ENCODE assay signal across 1 cellular context in the genomic region with DNA sequence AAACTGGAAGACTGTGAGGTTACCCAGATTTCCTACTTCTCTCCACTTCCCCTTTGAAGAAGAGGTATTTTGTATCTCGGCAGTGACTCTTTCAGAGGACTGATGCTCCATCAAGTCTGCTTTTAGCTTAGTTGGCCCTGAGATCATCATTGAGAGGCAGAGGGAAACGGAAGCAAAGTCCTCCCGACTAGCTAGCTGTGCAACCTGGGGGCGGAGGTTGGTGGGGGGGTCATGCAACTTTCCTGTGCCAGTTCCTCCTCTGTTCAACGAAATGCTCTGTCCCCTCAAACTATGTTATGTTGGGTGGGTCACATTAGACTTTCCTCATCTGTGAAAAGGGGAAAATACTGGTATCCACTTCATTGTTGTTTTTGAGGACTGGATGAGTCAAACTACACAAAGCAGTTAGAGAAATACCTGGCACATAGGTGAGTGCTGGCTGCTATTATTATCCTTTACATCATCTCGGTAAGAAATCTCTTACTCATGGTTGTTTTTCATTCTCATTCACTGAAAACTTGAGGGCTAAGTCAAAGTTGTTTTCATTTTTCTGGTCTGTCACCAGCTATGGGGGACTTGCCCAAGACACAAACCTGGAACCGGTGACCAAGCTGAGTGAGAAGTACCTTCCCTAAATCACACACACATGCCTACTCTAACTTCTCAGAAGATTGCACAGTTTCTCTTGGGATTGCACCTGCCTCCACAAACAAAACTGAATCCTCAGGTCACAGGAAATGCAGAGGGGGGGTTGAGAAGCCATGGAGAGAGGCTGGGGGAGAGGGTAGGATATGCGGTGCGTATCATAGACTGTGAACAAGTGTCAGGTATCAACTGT.
TF ChIP-seq lines count a peak whose summit lies in the region.

No MANE protein-coding gene starts in this region.

TF ChIP-seq in GM12878, 131 proteins besides CTCF, POLR2A, EP300 and RAD21 (continued from another document and continues in another):
- TF ChIP-seq, protein P1, sequence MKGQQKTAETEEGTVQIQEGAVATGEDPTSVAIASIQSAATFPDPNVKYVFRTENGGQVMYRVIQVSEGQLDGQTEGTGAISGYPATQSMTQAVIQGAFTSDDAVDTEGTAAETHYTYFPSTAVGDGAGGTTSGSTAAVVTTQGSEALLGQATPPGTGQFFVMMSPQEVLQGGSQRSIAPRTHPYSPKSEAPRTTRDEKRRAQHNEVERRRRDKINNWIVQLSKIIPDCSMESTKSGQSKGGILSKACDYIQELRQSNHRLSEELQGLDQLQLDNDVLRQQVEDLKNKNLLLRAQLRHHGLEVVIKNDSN (IDR thresholded peaks at IDR 0.05; ENCODE audit: borderline replicate concordance, extremely low read length, insufficient read depth, low read depth, low read length): no peak
- TF ChIP-seq, protein P2, sequence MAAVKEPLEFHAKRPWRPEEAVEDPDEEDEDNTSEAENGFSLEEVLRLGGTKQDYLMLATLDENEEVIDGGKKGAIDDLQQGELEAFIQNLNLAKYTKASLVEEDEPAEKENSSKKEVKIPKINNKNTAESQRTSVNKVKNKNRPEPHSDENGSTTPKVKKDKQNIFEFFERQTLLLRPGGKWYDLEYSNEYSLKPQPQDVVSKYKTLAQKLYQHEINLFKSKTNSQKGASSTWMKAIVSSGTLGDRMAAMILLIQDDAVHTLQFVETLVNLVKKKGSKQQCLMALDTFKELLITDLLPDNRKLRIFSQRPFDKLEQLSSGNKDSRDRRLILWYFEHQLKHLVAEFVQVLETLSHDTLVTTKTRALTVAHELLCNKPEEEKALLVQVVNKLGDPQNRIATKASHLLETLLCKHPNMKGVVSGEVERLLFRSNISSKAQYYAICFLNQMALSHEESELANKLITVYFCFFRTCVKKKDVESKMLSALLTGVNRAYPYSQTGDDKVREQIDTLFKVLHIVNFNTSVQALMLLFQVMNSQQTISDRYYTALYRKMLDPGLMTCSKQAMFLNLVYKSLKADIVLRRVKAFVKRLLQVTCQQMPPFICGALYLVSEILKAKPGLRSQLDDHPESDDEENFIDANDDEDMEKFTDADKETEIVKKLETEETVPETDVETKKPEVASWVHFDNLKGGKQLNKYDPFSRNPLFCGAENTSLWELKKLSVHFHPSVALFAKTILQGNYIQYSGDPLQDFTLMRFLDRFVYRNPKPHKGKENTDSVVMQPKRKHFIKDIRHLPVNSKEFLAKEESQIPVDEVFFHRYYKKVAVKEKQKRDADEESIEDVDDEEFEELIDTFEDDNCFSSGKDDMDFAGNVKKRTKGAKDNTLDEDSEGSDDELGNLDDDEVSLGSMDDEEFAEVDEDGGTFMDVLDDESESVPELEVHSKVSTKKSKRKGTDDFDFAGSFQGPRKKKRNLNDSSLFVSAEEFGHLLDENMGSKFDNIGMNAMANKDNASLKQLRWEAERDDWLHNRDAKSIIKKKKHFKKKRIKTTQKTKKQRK (IDR thresholded peaks at IDR 0.05; ENCODE audit: low read depth, low read length): no peak
- TF ChIP-seq SREBF1 (IDR thresholded peaks at IDR 0.05; ENCODE audit: low read length) (no peak), SIX5 (IDR thresholded peaks at IDR 0.05; ENCODE audit: low read depth, low read length, severe bottlenecking) (no peak), CUX1 (IDR thresholded peaks at IDR 0.05; ENCODE audit: insufficient replicate concordance, low read depth, low read length) (no peak), KLF5 (IDR thresholded peaks at IDR 0.05; ENCODE audit: partially characterized antibody) (no peak), TBL1XR1 (IDR thresholded peaks at IDR 0.05; ENCODE audit: low read depth, low read length) (no peak), PBX3 (IDR thresholded peaks at IDR 0.05; ENCODE audit: insufficient replicate concordance, low read depth, low read length) (no peak), YY1 (IDR thresholded peaks at IDR 0.05; ENCODE audit: low read depth, low read length) (no peak), MYB (IDR thresholded peaks at IDR 0.05; ENCODE audit: borderline replicate concordance, low read depth, low read length) (no peak), CBX3 (IDR thresholded peaks at IDR 0.05; ENCODE audit: borderline replicate concordance, low read depth) (no peak), SRF (IDR thresholded peaks at IDR 0.05; ENCODE audit: low read depth in 2 of 2, low read length in 2 of 2) (no peak), LARP7 (IDR thresholded peaks at IDR 0.05) (no peak), NR2C1 (IDR thresholded peaks at IDR 0.05) (no peak), ZNF217 (IDR thresholded peaks at IDR 0.05) (no peak), ETV6 (conservative IDR thresholded peaks at IDR 0.05 in 1 of 2, IDR thresholded peaks at IDR 0.05 in 1 of 2; ENCODE audit: borderline replicate concordance in 1 of 2, low read depth in 1 of 2) (0 out of 4 replicates have a peak, but pooled peaks of 1 of the 2 experiments have one; percentile 19), MYC (IDR thresholded peaks at IDR 0.05; ENCODE audit: insufficient read depth, insufficient read length, insufficient replicate concordance, low read length, severe bottlenecking) (no peak), CREM (IDR thresholded peaks at IDR 0.05; ENCODE audit: low read depth) (peak; percentile 46; the same call in 1 of the 2 replicates), EGR1 (IDR thresholded peaks at IDR 0.05; ENCODE audit: borderline replicate concordance in 1 of 2, low read depth in 2 of 2, low read length in 2 of 2) (peak in 1 of 2 experiments; percentile 77; a peak in 2 of 3 replicates), EED (IDR thresholded peaks at IDR 0.05; ENCODE audit: low read depth) (peak; percentile 84), RELA (IDR thresholded peaks at IDR 0.05; ENCODE audit: borderline replicate concordance, partially characterized antibody) (no peak), NKRF (conservative IDR thresholded peaks at IDR 0.05) (no peak), FOXK2 (IDR thresholded peaks at IDR 0.05) (no peak), HDAC6 (IDR thresholded peaks at IDR 0.05; ENCODE audit: unreplicated experiment) (no peak), SMC3 (IDR thresholded peaks at IDR 0.05; ENCODE audit: borderline replicate concordance, low read length) (no peak), TAF1 (IDR thresholded peaks at IDR 0.05; ENCODE audit: borderline replicate concordance, low read depth, low read length) (no peak), BRCA1 (IDR thresholded peaks at IDR 0.05; ENCODE audit: low read depth, low read length) (no peak), SPI1 (IDR thresholded peaks at IDR 0.05; ENCODE audit: borderline replicate concordance, insufficient read depth, low read depth, low read length) (0 out of 2 replicates have a peak, but pooled peaks have one; percentile 14), CHD2 (IDR thresholded peaks at IDR 0.05; ENCODE audit: borderline replicate concordance, low read depth, low read length) (no peak), YBX1 (IDR thresholded peaks at IDR 0.05) (no peak), PAX5 (IDR thresholded peaks at IDR 0.05; ENCODE audit: borderline replicate concordance, low read depth, low read length) (0 out of 2 replicates have a peak, but pooled peaks have one; percentile 5), ASH2L (IDR thresholded peaks at IDR 0.05; ENCODE audit: borderline replicate concordance, low read depth) (no peak), ZZZ3 (IDR thresholded peaks at IDR 0.05; ENCODE audit: control insufficient read depth, insufficient read length, low read depth) (no peak), SUPT20H (IDR thresholded peaks at IDR 0.05; ENCODE audit: borderline replicate concordance, control insufficient read depth, low read depth, low read length) (no peak)
- TF ChIP-seq, protein P3, sequence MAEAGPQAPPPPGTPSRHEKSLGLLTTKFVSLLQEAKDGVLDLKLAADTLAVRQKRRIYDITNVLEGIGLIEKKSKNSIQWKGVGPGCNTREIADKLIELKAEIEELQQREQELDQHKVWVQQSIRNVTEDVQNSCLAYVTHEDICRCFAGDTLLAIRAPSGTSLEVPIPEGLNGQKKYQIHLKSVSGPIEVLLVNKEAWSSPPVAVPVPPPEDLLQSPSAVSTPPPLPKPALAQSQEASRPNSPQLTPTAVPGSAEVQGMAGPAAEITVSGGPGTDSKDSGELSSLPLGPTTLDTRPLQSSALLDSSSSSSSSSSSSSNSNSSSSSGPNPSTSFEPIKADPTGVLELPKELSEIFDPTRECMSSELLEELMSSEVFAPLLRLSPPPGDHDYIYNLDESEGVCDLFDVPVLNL (IDR thresholded peaks at IDR 0.05; ENCODE audit: low read depth, low read length): no peak
- TF ChIP-seq, protein P4, sequence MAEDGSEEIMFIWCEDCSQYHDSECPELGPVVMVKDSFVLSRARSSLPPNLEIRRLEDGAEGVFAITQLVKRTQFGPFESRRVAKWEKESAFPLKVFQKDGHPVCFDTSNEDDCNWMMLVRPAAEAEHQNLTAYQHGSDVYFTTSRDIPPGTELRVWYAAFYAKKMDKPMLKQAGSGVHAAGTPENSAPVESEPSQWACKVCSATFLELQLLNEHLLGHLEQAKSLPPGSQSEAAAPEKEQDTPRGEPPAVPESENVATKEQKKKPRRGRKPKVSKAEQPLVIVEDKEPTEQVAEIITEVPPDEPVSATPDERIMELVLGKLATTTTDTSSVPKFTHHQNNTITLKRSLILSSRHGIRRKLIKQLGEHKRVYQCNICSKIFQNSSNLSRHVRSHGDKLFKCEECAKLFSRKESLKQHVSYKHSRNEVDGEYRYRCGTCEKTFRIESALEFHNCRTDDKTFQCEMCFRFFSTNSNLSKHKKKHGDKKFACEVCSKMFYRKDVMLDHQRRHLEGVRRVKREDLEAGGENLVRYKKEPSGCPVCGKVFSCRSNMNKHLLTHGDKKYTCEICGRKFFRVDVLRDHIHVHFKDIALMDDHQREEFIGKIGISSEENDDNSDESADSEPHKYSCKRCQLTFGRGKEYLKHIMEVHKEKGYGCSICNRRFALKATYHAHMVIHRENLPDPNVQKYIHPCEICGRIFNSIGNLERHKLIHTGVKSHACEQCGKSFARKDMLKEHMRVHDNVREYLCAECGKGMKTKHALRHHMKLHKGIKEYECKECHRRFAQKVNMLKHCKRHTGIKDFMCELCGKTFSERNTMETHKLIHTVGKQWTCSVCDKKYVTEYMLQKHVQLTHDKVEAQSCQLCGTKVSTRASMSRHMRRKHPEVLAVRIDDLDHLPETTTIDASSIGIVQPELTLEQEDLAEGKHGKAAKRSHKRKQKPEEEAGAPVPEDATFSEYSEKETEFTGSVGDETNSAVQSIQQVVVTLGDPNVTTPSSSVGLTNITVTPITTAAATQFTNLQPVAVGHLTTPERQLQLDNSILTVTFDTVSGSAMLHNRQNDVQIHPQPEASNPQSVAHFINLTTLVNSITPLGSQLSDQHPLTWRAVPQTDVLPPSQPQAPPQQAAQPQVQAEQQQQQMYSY (CRISPR knock-in tag; IDR thresholded peaks at IDR 0.05): no peak
- TF ChIP-seq, protein P5, sequence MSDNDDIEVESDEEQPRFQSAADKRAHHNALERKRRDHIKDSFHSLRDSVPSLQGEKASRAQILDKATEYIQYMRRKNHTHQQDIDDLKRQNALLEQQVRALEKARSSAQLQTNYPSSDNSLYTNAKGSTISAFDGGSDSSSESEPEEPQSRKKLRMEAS (IDR thresholded peaks at IDR 0.05; ENCODE audit: low read depth, low read length): no peak
